10 cellular contexts compared by ENCODE assay signal in the genomic region with DNA sequence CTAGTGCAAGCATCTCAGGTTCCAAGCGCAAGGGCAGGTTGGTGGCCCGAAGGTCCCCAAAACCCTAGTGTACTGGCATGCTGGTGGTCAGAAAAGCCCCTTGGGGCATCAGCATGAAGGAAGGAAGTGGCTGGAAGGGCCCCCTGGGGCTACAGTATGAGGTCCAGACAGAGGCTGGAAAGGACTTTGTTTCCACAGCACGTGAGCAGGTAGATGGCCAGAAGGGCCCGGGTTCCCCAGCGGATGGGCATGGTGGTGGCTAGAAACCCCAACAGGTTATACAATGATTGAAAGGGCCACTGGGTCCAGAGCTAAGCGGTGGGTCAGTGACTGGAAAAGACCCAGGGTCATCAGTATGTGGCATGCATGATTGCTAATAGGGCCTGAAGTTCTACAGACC. TPM values are rescaled to one million over a fixed set of nuclear protein-coding genes. Genes with fewer than 3 reads are reported as not detected.
"Had no signal": no experiment of that assay in that cellular context is flagged by ENCODE, and none has a peak within 500 bp of the region (broad histone marks: within the 10 kb centered on the region; RNA-seq: fewer than 3 reads in every experiment).

No MANE protein-coding gene starts in this region.

- H3K27ac Mint-ChIP-seq: GM23338, H9, HFFc6 had no signal

- H3K27ac ChIP-seq: GM23248 had no signal

- H3K9me3 ChIP-seq: HAP-1 had no signal

- H3K4me3 ChIP-seq: GM23248, GM23338, HAP-1 had no signal

- H3K9ac ChIP-seq: GM23248 had no signal

- H3K9me3 Mint-ChIP-seq: GM23338 had no signal

- H3K4me1 Mint-ChIP-seq: GM23338, H9 had no signal

- H3K4me2 ChIP-seq: GM23338 had no signal

- H3K4me3 Mint-ChIP-seq: GM23338, H9, HFFc6 had no signal

- ATAC-seq: GM23338, HCT116 had no signal

- H2AFZ ChIP-seq: GM23248, GM23338 had no signal

- H3K36me3 ChIP-seq: HAP-1 had no signal

- DNase-seq: GM23248, GOT3, H7, H9, HCEC 1CT, HFFc6 had no signal

RNA-seq across cellular contexts. Expression of a gene that starts 34.7 kb away (rescaled TPM):
- total RNA-seq: GM23248, GM23338, H1, H7, H9, HFFc6 had no signal
- polyA plus RNA-seq: GM23248, GM23338, H1 had no signal
